In genomic region chr3:61824553-61825135, GRCh38 we compare ENCODE assay signal across 25 cellular contexts.
"Had no signal": no experiment of that assay in that cellular context is flagged by ENCODE, and none has a peak within 500 bp of the region (broad histone marks: within the 10 kb centered on the region; RNA-seq: fewer than 3 reads in every experiment).

No MANE protein-coding gene starts in this region.

- H2AFZ ChIP-seq: hepatocyte had no signal

- H3K4me1 Mint-ChIP-seq: activated CD4-positive, alpha-beta memory T cell treated with anti-CD3 and anti-CD28 coated beads, Interleukin-2, amount 10 ng/mL, durations not matched to agents 7 days and 5 days; activated CD4-positive, alpha-beta T cell treated with anti-CD3 and anti-CD28 coated beads, Interleukin-2, amount 10 ng/mL, durations not matched to agents 24 days and 14 days; activated naive CD8-positive, alpha-beta T cell treated with anti-CD3 and anti-CD28 coated beads, Interleukin-2, amount 50 U/mL, for 24 hours had no signal

- H3K27me3 Mint-ChIP-seq: activated CD4-positive, alpha-beta memory T cell treated with anti-CD3 and anti-CD28 coated beads, Interleukin-2, amount 10 ng/mL, durations not matched to agents 7 days and 5 days; activated CD4-positive, alpha-beta T cell treated with anti-CD3 and anti-CD28 coated beads, Interleukin-2, amount 10 ng/mL, durations not matched to agents 24 days and 14 days; activated naive CD8-positive, alpha-beta T cell treated with anti-CD3 and anti-CD28 coated beads, Interleukin-2, amount 50 U/mL, for 24 hours; stimulated activated naive CD8-positive, alpha-beta T cell treated with anti-CD3 and anti-CD28 coated beads, Interleukin-15, Interleukin-2, amounts not matched to agents 100 ng/mL and 50 ng/mL, for 24 hours had no signal

- DNase-seq: activated CD4-positive, alpha-beta memory T cell treated with anti-CD3 and anti-CD28 coated beads, Interleukin-2, amount 10 ng/mL, durations not matched to agents 7 days and 5 days; activated CD4-positive, alpha-beta T cell treated with anti-CD3 and anti-CD28 coated beads, Interleukin-2, amount 10 ng/mL, durations not matched to agents 24 days and 14 days; activated CD4-positive, CD25-positive, alpha-beta regulatory T cell; activated effector memory CD4-positive, alpha-beta T cell treated with anti-CD3 and anti-CD28 coated beads, Interleukin-2, amount 50 U/mL, for 16 hours; activated naive CD4-positive, alpha-beta T cell treated with anti-CD3 and anti-CD28 coated beads, Interleukin-2, amount 50 U/mL, for 16 hours; activated naive CD8-positive, alpha-beta T cell treated with anti-CD3 and anti-CD28 coated beads, Interleukin-2, amount 50 U/mL, for 24 hours; cerebellar nuclear complex; foreskin keratinocyte; glutamatergic neuron; immature natural killer cell; left ventricle myocardium superior; midbrain; ovary; psoas muscle; right cardiac atrium; stimulated activated CD4-positive, alpha-beta T cell treated with anti-CD3 and anti-CD28 coated beads, Interleukin-1b, Interleukin-23, amount 100 ng/mL, for 48 hours; substantia nigra; T1000 had no signal

- H3K9me3 Mint-ChIP-seq: activated CD4-positive, alpha-beta memory T cell treated with anti-CD3 and anti-CD28 coated beads, Interleukin-2, amount 10 ng/mL, durations not matched to agents 7 days and 5 days; activated CD4-positive, alpha-beta T cell treated with anti-CD3 and anti-CD28 coated beads, Interleukin-2, amount 10 ng/mL, durations not matched to agents 24 days and 14 days; activated naive CD8-positive, alpha-beta T cell treated with anti-CD3 and anti-CD28 coated beads, Interleukin-2, amount 50 U/mL, for 24 hours; nephron; stimulated activated naive CD8-positive, alpha-beta T cell treated with anti-CD3 and anti-CD28 coated beads, Interleukin-15, Interleukin-2, amounts not matched to agents 100 ng/mL and 50 ng/mL, for 24 hours; T-helper 1 cell treated with Interleukin-12 subunit alpha and Interleukin-12 subunit beta and Interleukin-4 antibody, amounts not matched to agents 30 μg/mL and 1 μg/mL, for 36 hours had no signal

- H3K36me3 ChIP-seq: neutrophil, ovary, tibial nerve had no signal

- H3K27ac Mint-ChIP-seq: activated CD4-positive, alpha-beta memory T cell treated with anti-CD3 and anti-CD28 coated beads, Interleukin-2, amount 10 ng/mL, durations not matched to agents 7 days and 5 days; activated CD4-positive, alpha-beta T cell treated with anti-CD3 and anti-CD28 coated beads, Interleukin-2, amount 10 ng/mL, durations not matched to agents 24 days and 14 days; activated naive CD8-positive, alpha-beta T cell treated with anti-CD3 and anti-CD28 coated beads, Interleukin-2, amount 50 U/mL, for 24 hours; immature natural killer cell; stimulated activated naive CD8-positive, alpha-beta T cell treated with anti-CD3 and anti-CD28 coated beads, Interleukin-15, Interleukin-2, amounts not matched to agents 100 ng/mL and 50 ng/mL, for 24 hours; T-helper 1 cell treated with Interleukin-12 subunit alpha and Interleukin-12 subunit beta and Interleukin-4 antibody, amounts not matched to agents 30 μg/mL and 1 μg/mL, for 36 hours had no signal

- H3K27ac ChIP-seq: foreskin keratinocyte, hepatocyte, neutrophil, ovary, psoas muscle, tibial nerve had no signal

- H3K4me2 ChIP-seq: hepatocyte had no signal

- H3K9me3 ChIP-seq: neutrophil, ovary, psoas muscle, tibial nerve had no signal

- H3K36me3 Mint-ChIP-seq: immature natural killer cell had no signal

- H3K4me3 ChIP-seq: coronary artery, hepatocyte, ovary, psoas muscle, tibial nerve had no signal

- H3K4me3 Mint-ChIP-seq: activated CD4-positive, alpha-beta memory T cell treated with anti-CD3 and anti-CD28 coated beads, Interleukin-2, amount 10 ng/mL, durations not matched to agents 7 days and 5 days; activated CD4-positive, alpha-beta T cell treated with anti-CD3 and anti-CD28 coated beads, Interleukin-2, amount 10 ng/mL, durations not matched to agents 24 days and 14 days; activated naive CD8-positive, alpha-beta T cell treated with anti-CD3 and anti-CD28 coated beads, Interleukin-2, amount 50 U/mL, for 24 hours; immature natural killer cell; nephron; stimulated activated naive CD8-positive, alpha-beta T cell treated with anti-CD3 and anti-CD28 coated beads, Interleukin-15, Interleukin-2, amounts not matched to agents 100 ng/mL and 50 ng/mL, for 24 hours; T-helper 1 cell treated with Interleukin-12 subunit alpha and Interleukin-12 subunit beta and Interleukin-4 antibody, amounts not matched to agents 30 μg/mL and 1 μg/mL, for 36 hours had no signal

- H3K27me3 ChIP-seq: foreskin keratinocyte, hepatocyte, neutrophil, ovary, tibial nerve had no signal
